Comparison of ENCODE assay signal across 8 cellular contexts in genomic region chr9:74379718-74380117, GRCh38.
DNase-seq lines count a peak whose midpoint lies in the region; TF ChIP-seq lines count a peak whose summit lies in the region.

No MANE protein-coding gene starts in this region.

- DNase-seq in D341Med (ENCODE audit: low spot score) (peak; percentile 70), GM19240 (ENCODE audit: insufficient read length, low spot score) (peak; percentile 1), SW480 (ENCODE audit: low spot score) (peak; percentile 66), islet precursor cell (peak; percentile 79), activated gamma-delta T cell treated with Interleukin-2 at 50 U/mL for 16 hours (no peak), GF-D8 (lab: John Stamatoyannopoulos, UW) (no peak)
- DNase-seq in stimulated activated CD8-positive, alpha-beta memory T cell treated with anti-CD3 and anti-CD28 coated beads, Interleukin-4, amount 100 ng/mL, for 48 hours = no peak

- TF ChIP-seq CTCF in LNCAP (IDR thresholded peaks at IDR 0.05) = peak; percentile 69

Comparison
In these comparisons a context has a peak if more than half of its experiments do, and no peak if none do; other contexts are left out.
1. DNase-seq: peak in D341Med (single experiment), GM19240 (single experiment), SW480 (single experiment) and islet precursor cell (single experiment); none in activated gamma-delta T cell treated with Interleukin-2 at 50 U/mL for 16 hours (single experiment), GF-D8 (single experiment) and stimulated activated CD8-positive, alpha-beta memory T cell treated with anti-CD3 and anti-CD28 coated beads, Interleukin-4, amount 100 ng/mL, for 48 hours (single experiment).